ENCODE assay signal across 8 cellular contexts in genomic region chr16:56950881-56951771, GRCh38. TPM values are rescaled to one million over a fixed set of nuclear protein-coding genes. Genes with fewer than 3 reads are reported as not detected.
DNase-seq lines count a peak whose midpoint lies in the region; ATAC-seq and TF ChIP-seq lines count a peak whose summit lies in the region.

No MANE protein-coding gene starts in this region.

- no peak overlapping the region for H3K4me3 ChIP-seq in adrenal gland

- ATAC-seq in GM19372 (IDR thresholded peaks at IDR 0.05; ENCODE audit: low read depth, unreplicated experiment) (peak; percentile 61), HG03521 (IDR thresholded peaks at IDR 0.05; ENCODE audit: unreplicated experiment) (peak; percentile 38)

- H3K27me3 ChIP-seq in adrenal gland, result no peaks in the 10 kb centered on the region

- H3K9me3 ChIP-seq in adrenal gland (replicated peaks in 1 of 3), result no peaks in the 10 kb centered on the region

- TF ChIP-seq POLR2A in adrenal gland (IDR thresholded peaks at IDR 0.05), result no peak

- peak overlapping the region in 1 of 5 donors; percentile 26 for H3K27ac ChIP-seq in adrenal gland

- TF ChIP-seq CTCF in adrenal gland (IDR thresholded peaks at IDR 0.05), result peak in 5 of 6 experiments; percentile 19 to 59 (median 52)

- peak; percentile 14 for DNase-seq in Caki2 (ENCODE audit: low read depth)
- DNase-seq in SK-MEL-5 (ENCODE audit: low read depth, low spot score), result peak; percentile 65
- DNase-seq in adrenal gland, result peak in 6 of 7 donors; percentile 35 to 73 (median 52)
- peak; percentile 84 for DNase-seq in islet precursor cell
- peak in 2 of 3 donors; percentile 38 to 56 for DNase-seq in stimulated activated CD4-positive, alpha-beta T cell treated with anti-CD3 and anti-CD28 coated beads, TNF-alpha, amount 100 ng/mL, for 48 hours (ENCODE audit: low read depth in 3 of 3)
- DNase-seq in NCI-H2227 treated with DMSO at 0.1 percent for 48 hours (lab: John Stamatoyannopoulos, UW), result no peak

- intact Hi-C loops in adrenal gland (cut with DNase I), result loop anchor here (5.0 kb wide), 1 partner anchor 84 kb away; the partner anchor contains the start of gene SLC12A3 (in 2 of the 2)

- no peaks in the 10 kb centered on the region for H3K4me1 ChIP-seq in adrenal gland (replicated peaks in 1 of 2)

- WGBS in adrenal gland, 4 donors, result 60 to 70% (median 68%) methylated on average over 15 of the region's 15 CpGs

- H3K36me3 ChIP-seq in adrenal gland (replicated peaks in 1 of 2), result peaks cover 0 to 13% of the 10 kb centered on the region in 2 donors

- in situ Hi-C loops in Caki2 (cut with HindIII; ENCODE audit: low pct_unique_long_range_greater_than_20kb, low sequenced_read_pairs), result no loop called here
- in situ Hi-C loops in SK-MEL-5 (cut with HindIII; ENCODE audit: low pct_unique_long_range_greater_than_20kb, low sequenced_read_pairs), result no loop called here

RNA-seq across cellular contexts. Expression of gene CETP, which starts 10.6 kb away (rescaled TPM):
- total RNA-seq in Caki2 (2014; rRNA removed; shearing (Covaris generic); ENCODE audit: low replicate concordance), result not detected in 2 replicates
- not detected in 2 replicates for total RNA-seq in SK-MEL-5 (2014; rRNA removed; shearing (Covaris generic))
- not detected in 2 replicates for polyA plus RNA-seq in SK-MEL-5 (2015; cell fraction: cytosol; rRNA removed)
- not detected in 2 replicates for polyA plus RNA-seq in SK-MEL-5 (2015; cell fraction: nucleus; rRNA removed)
- 1 to 10 TPM; 1.3 to 7.9 (median 2.8) TPM for total RNA-seq in adrenal gland
- 1 to 10 TPM; 1.2 to 4.1 (median 2.3) TPM for polyA plus RNA-seq in adrenal gland

RNA-seq across cellular contexts. Expression of gene HERPUD1, which starts 19.2 kb away (rescaled TPM):
- total RNA-seq in Caki2 (2014; rRNA removed; shearing (Covaris generic); ENCODE audit: low replicate concordance), result 73.9 and 157 TPM in 2 replicates
- total RNA-seq in SK-MEL-5 (2014; rRNA removed; shearing (Covaris generic)), result 168 and 180 TPM in 2 replicates
- 231 and 390 TPM in 2 replicates for polyA plus RNA-seq in SK-MEL-5 (2015; cell fraction: cytosol; rRNA removed)
- polyA plus RNA-seq in SK-MEL-5 (2015; cell fraction: nucleus; rRNA removed), result 320 and 327 TPM in 2 replicates
- 100 to 1,000 TPM; 176 to 306 (median 244) TPM for total RNA-seq in adrenal gland
- 100 to 1,000 TPM in 1 of 3 donors, 10 to 100 TPM in 2; 26.4 to 570 (median 82.6) TPM for polyA plus RNA-seq in adrenal gland

RNA-seq across cellular contexts. Expression of gene NLRC5, which starts 38.2 kb away (rescaled TPM):
- total RNA-seq in Caki2 (2014; rRNA removed; shearing (Covaris generic); ENCODE audit: low replicate concordance), result 2.7 and 3.1 TPM in 2 replicates
- 3.5 and 6.9 TPM in 2 replicates for total RNA-seq in SK-MEL-5 (2014; rRNA removed; shearing (Covaris generic))
- polyA plus RNA-seq in SK-MEL-5 (2015; cell fraction: cytosol; rRNA removed), result 8.2 and 9.1 TPM in 2 replicates
- 28.0 and 46.6 TPM in 2 replicates for polyA plus RNA-seq in SK-MEL-5 (2015; cell fraction: nucleus; rRNA removed)
- 10 to 100 TPM; 10.4 to 44.8 (median 26.6) TPM for total RNA-seq in adrenal gland
- polyA plus RNA-seq in adrenal gland, result 10 to 100 TPM; 14.7 to 89.0 (median 58.6) TPM
